In genomic region chr14:32986791-32987545, GRCh38 we compare ENCODE assay signal across 13 cellular contexts. TPM values are rescaled to one million over a fixed set of nuclear protein-coding genes. Genes with fewer than 3 reads are reported as not detected.
DNase-seq lines count a peak whose midpoint lies in the region; ATAC-seq and TF ChIP-seq lines count a peak whose summit lies in the region.
"Had no signal": no experiment of that assay in that cellular context is flagged by ENCODE, and none has a peak within 500 bp of the region (broad histone marks: within the 10 kb centered on the region; RNA-seq: fewer than 3 reads in every experiment).

No MANE protein-coding gene starts in this region.

- H3K36me3 Mint-ChIP-seq in nephron progenitor cell (ENCODE audit: low read depth): no peaks in the 10 kb centered on the region
- no peaks in the 10 kb centered on the region for H3K36me3 Mint-ChIP-seq in T-helper 2 cell treated with Interferon-gamma antibody and Interleukin-4, amounts not matched to agents 5 μg/mL and 100 μg/mL, for 36 hours (ENCODE audit: low read depth)
- H3K36me3 Mint-ChIP-seq: activated naive CD8-positive, alpha-beta T cell treated with anti-CD3 and anti-CD28 coated beads, Interleukin-2, amount 10 ng/mL, durations not matched to agents 7 days and 5 days had no signal

- no peaks in the 10 kb centered on the region for H3K9me3 ChIP-seq in SJCRH30 (replicated peaks)
- H3K9me3 ChIP-seq: BE2C had no signal

- H3K4me3 Mint-ChIP-seq in nephron progenitor cell: no peak overlapping the region
- H3K4me3 Mint-ChIP-seq in T-helper 2 cell treated with Interferon-gamma antibody and Interleukin-4, amounts not matched to agents 5 μg/mL and 100 μg/mL, for 36 hours: no peak overlapping the region
- H3K4me3 Mint-ChIP-seq: activated CD8-positive, alpha-beta T cell treated with anti-CD3 and anti-CD28 coated beads for 36 hours; activated naive CD8-positive, alpha-beta T cell treated with anti-CD3 and anti-CD28 coated beads, Interleukin-2, amount 10 ng/mL, durations not matched to agents 7 days and 5 days had no signal

- H3K27me3 Mint-ChIP-seq in nephron progenitor cell (ENCODE audit: low read depth, poor library complexity): no peaks in the 10 kb centered on the region
- no peaks in the 10 kb centered on the region for H3K27me3 Mint-ChIP-seq in T-helper 2 cell treated with Interferon-gamma antibody and Interleukin-4, amounts not matched to agents 5 μg/mL and 100 μg/mL, for 36 hours (ENCODE audit: low read depth)
- H3K27me3 Mint-ChIP-seq: activated naive CD8-positive, alpha-beta T cell treated with anti-CD3 and anti-CD28 coated beads, Interleukin-2, amount 10 ng/mL, durations not matched to agents 7 days and 5 days had no signal

- H3K4me3 ChIP-seq in SJCRH30: peak overlapping the region; percentile 45
- H3K4me3 ChIP-seq in fibroblast of pulmonary artery (replicated peaks; ENCODE audit: low read depth, low read length): no peak overlapping the region

- H3K27ac Mint-ChIP-seq in nephron progenitor cell: no peak overlapping the region
- H3K27ac Mint-ChIP-seq in T-helper 2 cell treated with Interferon-gamma antibody and Interleukin-4, amounts not matched to agents 5 μg/mL and 100 μg/mL, for 36 hours: no peak overlapping the region
- H3K27ac Mint-ChIP-seq: activated CD8-positive, alpha-beta T cell treated with anti-CD3 and anti-CD28 coated beads for 36 hours; activated naive CD8-positive, alpha-beta T cell treated with anti-CD3 and anti-CD28 coated beads, Interleukin-2, amount 10 ng/mL, durations not matched to agents 7 days and 5 days had no signal

- peaks cover 18% of the 10 kb centered on the region for H3K4me1 Mint-ChIP-seq in nephron progenitor cell
- H3K4me1 Mint-ChIP-seq in T-helper 2 cell treated with Interferon-gamma antibody and Interleukin-4, amounts not matched to agents 5 μg/mL and 100 μg/mL, for 36 hours (ENCODE audit: low read depth): no peaks in the 10 kb centered on the region
- H3K4me1 Mint-ChIP-seq: activated naive CD8-positive, alpha-beta T cell treated with anti-CD3 and anti-CD28 coated beads, Interleukin-2, amount 10 ng/mL, durations not matched to agents 7 days and 5 days had no signal

- no peaks in the 10 kb centered on the region for H3K36me3 ChIP-seq in SJCRH30
- H3K36me3 ChIP-seq: BE2C had no signal

- ATAC-seq in GM21447 (IDR thresholded peaks at IDR 0.05; ENCODE audit: unreplicated experiment): no peak
- ATAC-seq in GM18870 (IDR thresholded peaks at IDR 0.05; ENCODE audit: unreplicated experiment): no peak
- ATAC-seq: activated CD8-positive, alpha-beta T cell treated with anti-CD3 and anti-CD28 coated beads for 36 hours; stimulated activated naive CD8-positive, alpha-beta T cell treated with anti-CD3 and anti-CD28 coated beads, Interleukin-15, Interleukin-2, amounts not matched to agents 100 U/mL and 50 U/mL, for 24 hours had no signal

- H3K27ac ChIP-seq in SJCRH30: peak overlapping the region; percentile 89

- no peak for TF ChIP-seq CTCF in fibroblast of pulmonary artery (IDR thresholded peaks at IDR 0.05; ENCODE audit: low read length, missing control alignments)
- TF ChIP-seq CTCF in nephron progenitor cell (IDR thresholded peaks at IDR 0.05): no peak

- peaks cover 29% of the 10 kb centered on the region for H3K4me1 ChIP-seq in SJCRH30
- H3K4me1 ChIP-seq: BE2C had no signal

- DNase-seq in Ammon's horn (ENCODE audit: low spot score) (peak; percentile 92), SJCRH30 (peak; percentile 86 to 92), fibroblast of pulmonary artery (ENCODE audit: low read depth) (peak; percentile 30), nephron progenitor cell (peak; percentile 10), 8988T (no peak)
- DNase-seq in T-helper 2 cell treated with Interferon-gamma antibody and Interleukin-4, amounts not matched to agents 5 μg/mL and 100 μg/mL, for 36 hours (ENCODE audit: low spot score): no peak
- DNase-seq: activated CD8-positive, alpha-beta T cell treated with anti-CD3 and anti-CD28 coated beads for 36 hours; activated naive CD8-positive, alpha-beta T cell treated with anti-CD3 and anti-CD28 coated beads, Interleukin-2, amount 10 ng/mL, durations not matched to agents 7 days and 5 days; BE2C; NCI-H345; stimulated activated naive CD8-positive, alpha-beta T cell treated with anti-CD3 and anti-CD28 coated beads, Interleukin-15, Interleukin-2, amounts not matched to agents 100 U/mL and 50 U/mL, for 24 hours had no signal

- H3K9me3 Mint-ChIP-seq in nephron progenitor cell: peaks cover 3% of the 10 kb centered on the region
- H3K9me3 Mint-ChIP-seq in T-helper 2 cell treated with Interferon-gamma antibody and Interleukin-4, amounts not matched to agents 5 μg/mL and 100 μg/mL, for 36 hours: peaks cover 8% of the 10 kb centered on the region
- H3K9me3 Mint-ChIP-seq: activated naive CD8-positive, alpha-beta T cell treated with anti-CD3 and anti-CD28 coated beads, Interleukin-2, amount 10 ng/mL, durations not matched to agents 7 days and 5 days had no signal

- no peaks in the 10 kb centered on the region for H3K27me3 ChIP-seq in SJCRH30

RNA-seq across cellular contexts. Expression of gene NPAS3, which starts 48.3 kb away (rescaled TPM):
- total RNA-seq in SJCRH30 (2014; rRNA removed; shearing (Covaris generic)): 1.3 and 1.8 TPM in 2 replicates
- total RNA-seq: activated CD8-positive, alpha-beta T cell treated with anti-CD3 and anti-CD28 coated beads for 36 hours; activated naive CD8-positive, alpha-beta T cell treated with anti-CD3 and anti-CD28 coated beads, Interleukin-2, amount 10 ng/mL, durations not matched to agents 7 days and 5 days had no signal

Comparison
In these comparisons a context has a peak if more than half of its experiments do, and no peak if none do; other contexts are left out.
1. DNase-seq: peak in Ammon's horn (single experiment), SJCRH30 (2 of 2), fibroblast of pulmonary artery (single experiment) and nephron progenitor cell (single experiment); none in T-helper 2 cell treated with Interferon-gamma antibody and Interleukin-4, amounts not matched to agents 5 μg/mL and 100 μg/mL, for 36 hours (single experiment) and 8988T (single experiment).